Comparison of ENCODE assay signal across 11 cellular contexts in genomic region chr22:35739642-35740041, GRCh38. TPM values are rescaled to one million over a fixed set of nuclear protein-coding genes. Genes with fewer than 3 reads are reported as not detected.
DNase-seq lines count a peak whose midpoint lies in the region; ATAC-seq, FAIRE-seq and TF ChIP-seq lines count a peak whose summit lies in the region.
"Had no signal": no experiment of that assay in that cellular context is flagged by ENCODE, and none has a peak within 500 bp of the region (broad histone marks: within the 10 kb centered on the region; RNA-seq: fewer than 3 reads in every experiment).

No MANE protein-coding gene starts in this region.

- ATAC-seq in A549 = peak; percentile 65 to 77; a peak in 4 of 6 replicates
- ATAC-seq in K562 = no peak
- ATAC-seq in left lobe of liver = peak; percentile 77
- no peak for ATAC-seq in HG03095 (IDR thresholded peaks at IDR 0.05; ENCODE audit: unreplicated experiment)
- no peak for ATAC-seq in HG02885 (IDR thresholded peaks at IDR 0.05; ENCODE audit: poor library complexity, unreplicated experiment)
- no peak for ATAC-seq in activated T-cell treated with anti-CD3 and anti-CD28 coated beads, Interleukin-2, amount 50 U/mL, for 72 hours (replicated peaks in 1 of 2)
- ATAC-seq: natural killer cell had no signal

- no peak overlapping the region for H3K4me3 Mint-ChIP-seq in activated T-cell treated with anti-CD3 and anti-CD28 coated beads, Interleukin-2, amount 50 U/mL, for 72 hours
- H3K4me3 Mint-ChIP-seq: CD14-positive monocyte, natural killer cell had no signal

- FAIRE-seq in A549 (lab: Jason Lieb, UNC) (no peak), K562 (lab: Jason Lieb, UNC) (no peak)

- H3K27me3 Mint-ChIP-seq in activated T-cell treated with anti-CD3 and anti-CD28 coated beads, Interleukin-2, amount 50 U/mL, for 72 hours (ENCODE audit: low read depth) = no peaks in the 10 kb centered on the region

- H2AFZ ChIP-seq in K562 (ENCODE audit: low read depth, low read length) = no peak overlapping the region

- no peaks in the 10 kb centered on the region for H3K9me3 ChIP-seq in A549
- no peaks in the 10 kb centered on the region for H3K9me3 ChIP-seq in K562 (replicated peaks; ENCODE audit: control insufficient read depth, insufficient read depth, low read depth, low read length)

- peak; percentile 27 to 33; a peak in 3 of 5 replicates for TF ChIP-seq RAD21 in A549 (conservative IDR thresholded peaks at IDR 0.05 in 1 of 2, IDR thresholded peaks at IDR 0.05 in 1 of 2)
- no peak for TF ChIP-seq RAD21 in K562 (CRISPR knock-in tag; conservative IDR thresholded peaks at IDR 0.05 in 1 of 2, IDR thresholded peaks at IDR 0.05 in 1 of 2)

- TF ChIP-seq EP300 in A549 (IDR thresholded peaks at IDR 0.05) = no peak
- TF ChIP-seq EP300 in K562 (IDR thresholded peaks at IDR 0.05; ENCODE audit: low read length) = no peak

- no peaks in the 10 kb centered on the region for H3K4me1 Mint-ChIP-seq in activated T-cell treated with anti-CD3 and anti-CD28 coated beads, Interleukin-2, amount 50 U/mL, for 72 hours (ENCODE audit: low read depth)
- H3K4me1 Mint-ChIP-seq: CD14-positive monocyte, natural killer cell had no signal

- H3K9me1 ChIP-seq in K562 (ENCODE audit: control insufficient read depth, insufficient read depth, low read length) = peaks cover 3% of the 10 kb centered on the region

- in situ Hi-C loops in K562 (cut with MboI) = no loop called here

- no peaks in the 10 kb centered on the region for H3K9me3 Mint-ChIP-seq in activated T-cell treated with anti-CD3 and anti-CD28 coated beads, Interleukin-2, amount 50 U/mL, for 72 hours
- H3K9me3 Mint-ChIP-seq: CD14-positive monocyte, natural killer cell had no signal

- H3K27ac ChIP-seq in A549 = no peak overlapping the region
- H3K27ac ChIP-seq in K562 (ENCODE audit: extremely low read depth, low read depth, low read length) = no peak overlapping the region

- H3K4me1 ChIP-seq in A549 (peaks cover 18% of the 10 kb centered on the region), K562 (replicated peaks in 1 of 2; ENCODE audit: control insufficient read depth in 2 of 2, insufficient read depth in 2 of 2, low read length in 2 of 2) (peaks cover 3 to 30% of the 10 kb centered on the region in 2 experiments; a peak in 4 of 5 replicates)

- intact Hi-C loops in K562 (cut with micrococcal nuclease) = no loop called here

- H3K79me2 ChIP-seq in K562 (ENCODE audit: control insufficient read depth, insufficient read depth, low read length) = no peaks in the 10 kb centered on the region

- POLR2A ChIA-PET in A549 (lab: Yijun Ruan, JAX) = no interaction called here
- POLR2A ChIA-PET in K562 (lab: Yijun Ruan, JAX) = no interaction called here

- CTCF ChIA-PET in A549 (lab: Yijun Ruan, JAX) (interaction anchor here (1.4 to 1.5 kb wide), 2 partner anchors 112 to 113 kb away, joined by 3 to 6 read pairs; no protein-coding TSS in a partner anchor), K562 (lab: Yijun Ruan, JAX; ENCODE audit: low intra/inter-chr PET ratio) (no interaction called here)

- H3K36me3 ChIP-seq in K562 (ENCODE audit: control insufficient read depth, insufficient read depth, low read length) = 0 out of 3 replicates have a peak, but pooled peaks cover 4% of the 10 kb centered on the region

- H3K27me3 ChIP-seq in K562 (ENCODE audit: control insufficient read depth in 2 of 2, insufficient read depth in 2 of 2, low read length in 2 of 2) = no peaks in the 10 kb centered on the region

- H4K20me1 ChIP-seq in K562 (replicated peaks; ENCODE audit: control insufficient read depth, insufficient read depth, low read length) = no peaks in the 10 kb centered on the region

- H3K9ac ChIP-seq in K562 (ENCODE audit: insufficient read depth in 1 of 2, low read depth in 2 of 2, low read length in 2 of 2) = no peak overlapping the region

- peak; percentile 12; the same call in 1 of the 3 replicates for TF ChIP-seq CTCF in A549 (IDR thresholded peaks at IDR 0.05)
- TF ChIP-seq CTCF in GM12875 (IDR thresholded peaks at IDR 0.05; ENCODE audit: borderline replicate concordance, insufficient read depth, low read depth, low read length) = peak; percentile 17; the same call in 1 of the 2 replicates
- TF ChIP-seq CTCF in K562 (IDR thresholded peaks at IDR 0.05 in 2 of 3, conservative IDR thresholded peaks at IDR 0.05 in 1 of 3; ENCODE audit: insufficient read depth in 2 of 3, low read depth in 1 of 3, low read length in 3 of 3) = peak; percentile 4 to 28 (median 25); a peak in 1 of 6 replicates

- no peaks in the 10 kb centered on the region for H3K36me3 Mint-ChIP-seq in activated T-cell treated with anti-CD3 and anti-CD28 coated beads, Interleukin-2, amount 50 U/mL, for 72 hours (ENCODE audit: insufficient read depth in 2 of 2)
- H3K36me3 Mint-ChIP-seq: CD14-positive monocyte, natural killer cell had no signal

- DNase-seq in A549 (ENCODE audit: low read depth in 1 of 2, low spot score in 1 of 2) (peak in 1 of 2 experiments; percentile 44), K562 (ENCODE audit: extremely low read depth in 1 of 4, low spot score in 3 of 4) (peak in 1 of 4 experiments; percentile 11), left lobe of liver (ENCODE audit: low spot score) (no peak), GM03348 (ENCODE audit: low spot score) (no peak)
- DNase-seq in activated T-cell treated with anti-CD3 and anti-CD28 coated beads, Interleukin-2, amount 50 U/mL, for 72 hours = no peak
- DNase-seq: natural killer cell had no signal

- BruUV-seq in K562 (replicated peaks; lab: Mats Ljungman, UMichigan) = no TSS peak

- H3K4me3 ChIP-seq in A549 (no peak overlapping the region), GM12875 (ENCODE audit: low read depth, low read length) (no peak overlapping the region), K562 (no peak overlapping the region)

- 80% methylated on average over 5 of the region's 5 CpGs for WGBS in A549 (ENCODE audit: missing lambda C conversion rate)
- 64% methylated on average over 4 of the region's 5 CpGs for WGBS in K562 (ENCODE audit: insufficient coverage, low coverage, missing lambda C conversion rate)

- H3K27ac Mint-ChIP-seq in activated T-cell treated with anti-CD3 and anti-CD28 coated beads, Interleukin-2, amount 50 U/mL, for 72 hours = no peak overlapping the region
- H3K27ac Mint-ChIP-seq: CD14-positive monocyte, natural killer cell had no signal

- TF ChIP-seq POLR2A in A549 (IDR thresholded peaks at IDR 0.05; ENCODE audit: low read length) (no peak), K562 (conservative IDR thresholded peaks at IDR 0.05) (no peak)

- no peak overlapping the region for H3K4me2 ChIP-seq in A549
- H3K4me2 ChIP-seq in K562 (ENCODE audit: insufficient read depth, low read length) = no peak overlapping the region

TF ChIP-seq in A549, 52 proteins besides CTCF, POLR2A, EP300 and RAD21 (continues in another document):
- TF ChIP-seq SMC3 (IDR thresholded peaks at IDR 0.05) (peak; percentile 29; the same call in 2 of the 3 replicates), ZSCAN20 (CRISPR knock-in tag; IDR thresholded peaks at IDR 0.05) (no peak), TP53 (CRISPR knock-in tag; IDR thresholded peaks at IDR 0.05) (no peak)

TF ChIP-seq in K562, 482 proteins besides CTCF, POLR2A, EP300 and RAD21 (continues in another document):
- no peak for TF ChIP-seq BCL6 (CRISPR knock-in tag; IDR thresholded peaks at IDR 0.05)
- no peak for TF ChIP-seq TEAD2 (tag; IDR thresholded peaks at IDR 0.05)
- TF ChIP-seq ZBED1 (IDR thresholded peaks at IDR 0.05) = no peak
- TF ChIP-seq ELF2 (CRISPR knock-in tag; IDR thresholded peaks at IDR 0.05) = no peak
- no peak for TF ChIP-seq ZNF316 (IDR thresholded peaks at IDR 0.05)
- TF ChIP-seq HNRNPK (IDR thresholded peaks at IDR 0.05; ENCODE audit: low read depth, low read length, poor library complexity, severe bottlenecking) = no peak
- no peak for TF ChIP-seq CREB5 (CRISPR knock-in tag; IDR thresholded peaks at IDR 0.05)
- no peak for TF ChIP-seq ATF1 (CRISPR knock-in tag; IDR thresholded peaks at IDR 0.05)
- no peak for TF ChIP-seq ATF1 (tag; IDR thresholded peaks at IDR 0.05)
- TF ChIP-seq ZNF311 (CRISPR knock-in tag; IDR thresholded peaks at IDR 0.05) = no peak
- no peak for TF ChIP-seq ZFP30 (CRISPR knock-in tag; IDR thresholded peaks at IDR 0.05; ENCODE audit: borderline replicate concordance)

RNA-seq across cellular contexts. Expression of gene APOL5, which starts 22.0 kb away (rescaled TPM):
- not detected in 2 replicates for polyA plus RNA-seq in A549 (2011; rRNA removed)
- not detected in 2 replicates for polyA plus RNA-seq in A549 (2012; cell fraction: cytosol; rRNA removed)
- not detected in 2 replicates for polyA plus RNA-seq in A549 (2012; cell fraction: nucleus; rRNA removed)
- polyA plus RNA-seq in A549 (2017; fragmentation: RNase III; extraction: RNeasy Plus Mini Kit Qiagen cat#74134 plus additional on column Dnase treatment) = not detected in 3 replicates
- polyA minus RNA-seq in A549 (2011; rRNA and poly(A)+ RNA removed) = not detected in 2 replicates
- total RNA-seq in K562 (2011; cell fraction: chromatin; rRNA removed; ENCODE audit: low replicate concordance) = not detected in 2 replicates
- not detected in 2 replicates for total RNA-seq in K562 (2011; cell fraction: nucleolus; rRNA removed)
- total RNA-seq in K562 (2011; cell fraction: nucleoplasm; rRNA removed) = not detected in 2 replicates
- not detected in 2 replicates for total RNA-seq in K562 (2014; rRNA removed)
- not detected in 2 replicates for total RNA-seq in K562 (2014; rRNA removed; fragmentation: Illumina TruSeq; extraction: Trizol)
- total RNA-seq in K562 (2015; rRNA removed; fragmentation: Illumina TruSeq; extraction: Trizol) = not detected in 2 replicates
- total RNA-seq in K562 (2021) = not detected in 2 replicates
- polyA plus RNA-seq in K562 (2011; rRNA removed) = not detected in 2 replicates
- not detected in 2 replicates for polyA plus RNA-seq in K562 (2011; cell fraction: cytosol; rRNA removed)
- polyA plus RNA-seq in K562 (2011; cell fraction: nucleus; rRNA removed) = not detected in 2 replicates
- polyA plus RNA-seq in K562 (2012) = not detected in 2 replicates
- polyA plus RNA-seq in K562 (2014; fragmentation: Illumina TruSeq; extraction: Trizol) = not detected in 2 replicates
- not detected for polyA plus RNA-seq in K562 (2014; fragmentation: Nextera tagmentation; extraction: Ambion mirVana)
- polyA plus RNA-seq in K562 (2014; rRNA removed) = not detected in 2 replicates
- not detected in 2 replicates for polyA minus RNA-seq in K562 (2011; rRNA and poly(A)+ RNA removed)
- polyA minus RNA-seq in K562 (2011; cell fraction: cytosol; rRNA and poly(A)+ RNA removed) = not detected in 2 replicates
- polyA minus RNA-seq in K562 (2011; cell fraction: nucleus; rRNA and poly(A)+ RNA removed) = not detected in 2 replicates
- total RNA-seq in left lobe of liver = not detected
- total RNA-seq in activated T-cell treated with anti-CD3 and anti-CD28 coated beads, Interleukin-2, amount 50 U/mL, for 72 hours = not detected
- total RNA-seq: glomerular endothelial cell, natural killer cell had no signal
- polyA plus RNA-seq: CD14-positive monocyte had no signal

Comparison
In these comparisons a context has a peak if more than half of its experiments do, and no peak if none do; other contexts are left out.
1. ATAC-seq: peak in A549 (2 of 2) and left lobe of liver (single experiment); none in K562 (single experiment), HG03095 (single experiment), HG02885 (single experiment) and activated T-cell treated with anti-CD3 and anti-CD28 coated beads, Interleukin-2, amount 50 U/mL, for 72 hours (0 of 2).
2. Of the 35 proteins assayed by ChIP-seq in both K562 and A549: peak only in K562: none; only in A549: RAD21 and SMC3; in both: CTCF; in neither: 32.
3. Peak in every context shown above with its lines, with median percentiles within 50 percentile points of each other: CTCF ChIP-seq.